In genomic region chr5:164772122-164772521, GRCh38 we compare ENCODE assay signal across 22 cellular contexts.
DNase-seq lines count a peak whose midpoint lies in the region; ATAC-seq and TF ChIP-seq lines count a peak whose summit lies in the region.
"Had no signal": no experiment of that assay in that cellular context is flagged by ENCODE, and none has a peak within 500 bp of the region (broad histone marks: within the 10 kb centered on the region; RNA-seq: fewer than 3 reads in every experiment).

No MANE protein-coding gene starts in this region.

- no peaks in the 10 kb centered on the region for H4K20me1 ChIP-seq in hepatocyte (ENCODE audit: insufficient read depth, poor library complexity, severe bottlenecking)
- H4K20me1 ChIP-seq: BLaER1 treated with 17β-estradiol and CSF1 and Interleukin-3, amounts not matched to agents 10 nM and 100 nM had no signal

- no peaks in the 10 kb centered on the region for H3K4me1 ChIP-seq in hepatocyte (ENCODE audit: insufficient read depth)
- H3K4me1 ChIP-seq: BLaER1 treated with 17β-estradiol and CSF1 and Interleukin-3, amounts not matched to agents 10 nM and 100 nM; Caco-2 had no signal

- H3K27ac ChIP-seq in hepatocyte, result no peak overlapping the region
- H3K27ac ChIP-seq: BLaER1 treated with 17β-estradiol and CSF1 and Interleukin-3, amounts not matched to agents 10 nM and 100 nM; C4-2B had no signal

- no peaks in the 10 kb centered on the region for H3K36me3 ChIP-seq in hepatocyte (replicated peaks; ENCODE audit: insufficient read depth, low read depth)
- H3K36me3 ChIP-seq: BLaER1 treated with 17β-estradiol and CSF1 and Interleukin-3, amounts not matched to agents 10 nM and 100 nM had no signal

- no peaks in the 10 kb centered on the region for H3K79me2 ChIP-seq in hepatocyte

- H3K9me3 ChIP-seq in hepatocyte (ENCODE audit: low read depth), result no peaks in the 10 kb centered on the region
- H3K9me3 ChIP-seq: Caco-2 had no signal

- ATAC-seq in GM18861 (IDR thresholded peaks at IDR 0.05; ENCODE audit: unreplicated experiment) (peak; percentile 49), HG03432 (IDR thresholded peaks at IDR 0.05; ENCODE audit: unreplicated experiment) (peak; percentile 55), Right ventricle myocardium inferior (no peak)
- ATAC-seq: CD8-positive, alpha-beta T cell; GM12878 had no signal

- H3K27me3 ChIP-seq in hepatocyte, result no peaks in the 10 kb centered on the region
- H3K27me3 ChIP-seq: BLaER1 treated with 17β-estradiol and CSF1 and Interleukin-3, amounts not matched to agents 10 nM and 100 nM had no signal

- H2AFZ ChIP-seq in hepatocyte, result no peak overlapping the region

- H3K9me2 ChIP-seq in hepatocyte (replicated peaks; ENCODE audit: insufficient read depth), result no peaks in the 10 kb centered on the region

- TF ChIP-seq CTCF in hepatocyte (IDR thresholded peaks at IDR 0.05; ENCODE audit: poor library complexity), result no peak

- intact Hi-C loops in Right ventricle myocardium inferior (cut with DNase I), result no loop called here

- DNase-seq in hepatocyte (ENCODE audit: low spot score) (no peak), NCI-H1092 treated with DMSO at 0.1 percent for 48 hours (lab: John Stamatoyannopoulos, UW) (no peak), Right ventricle myocardium inferior (ENCODE audit: missing footprints) (no peak)
- DNase-seq: 8988T; ACHN; AML-193; Caco-2; Calu3; CD4-positive, alpha-beta T cell; CD8-positive, alpha-beta T cell; DMS 273 treated with DMSO at 0.1 percent for 48 hours; DMS153; DMS53; DMS79; DND-41; EL; GDM1 had no signal

- no peak overlapping the region for H3K4me2 ChIP-seq in hepatocyte
- H3K4me2 ChIP-seq: BLaER1 treated with 17β-estradiol and CSF1 and Interleukin-3, amounts not matched to agents 10 nM and 100 nM had no signal

- H3K4me3 ChIP-seq in hepatocyte, result no peak overlapping the region
- H3K4me3 ChIP-seq: BLaER1 treated with 17β-estradiol and CSF1 and Interleukin-3, amounts not matched to agents 10 nM and 100 nM; GM12878 had no signal

- WGBS in hepatocyte (ENCODE audit: low lambda C conversion rate, missing lambda C conversion rate), result 83% methylated on average over 3 of the region's 3 CpGs
